18 cellular contexts compared by ENCODE assay signal in genomic region chr12:29673346-29673745, GRCh38.
DNase-seq lines count a peak whose midpoint lies in the region; ATAC-seq, FAIRE-seq and TF ChIP-seq lines count a peak whose summit lies in the region.
"Had no signal": no experiment of that assay in that cellular context is flagged by ENCODE, and none has a peak within 500 bp of the region (broad histone marks: within the 10 kb centered on the region; RNA-seq: fewer than 3 reads in every experiment).

No MANE protein-coding gene starts in this region.

- POLR2A ChIA-PET in HepG2 (lab: Yijun Ruan, JAX) = no interaction called here

- no TSS peak for BruUV-seq in mammary epithelial cell (replicated peaks; lab: Mats Ljungman, UMichigan)
- BruUV-seq in HepG2 (replicated peaks; lab: Mats Ljungman, UMichigan) = no TSS peak

- intact Hi-C loops in mammary epithelial cell (cut with micrococcal nuclease) (no loop called here), esophagus muscularis mucosa (cut with DNase I) (no loop called here), HepG2 (cut with micrococcal nuclease; ENCODE audit: unreplicated experiment) (no loop called here)

- in situ Hi-C loops in mammary epithelial cell (cut with MboI; ENCODE audit: low sequenced_read_pairs in 2 of 2) = no loop called here
- in situ Hi-C loops in HepG2 (cut with HindIII; ENCODE audit: extremely low pct_ligation_motif_present, low pct_unique_long_range_greater_than_20kb) = no loop called here

- ATAC-seq in omental fat pad (ENCODE audit: low FRiP score) = no peak
- ATAC-seq in HepG2 = no peak

- no peaks in the 10 kb centered on the region for H3K36me3 ChIP-seq in mammary epithelial cell (ENCODE audit: insufficient read depth, low read length)
- H3K36me3 ChIP-seq in esophagus muscularis mucosa = no peaks in the 10 kb centered on the region
- no peaks in the 10 kb centered on the region for H3K36me3 ChIP-seq in HepG2 (replicated peaks in 1 of 2; ENCODE audit: control insufficient read depth in 1 of 2, insufficient read depth in 2 of 2, low read length in 2 of 2)
- H3K36me3 ChIP-seq: MG63 had no signal

- H3K9me3 ChIP-seq in mammary epithelial cell (replicated peaks; ENCODE audit: insufficient read depth, low read length) = no peaks in the 10 kb centered on the region
- no peaks in the 10 kb centered on the region for H3K9me3 ChIP-seq in esophagus muscularis mucosa
- no peaks in the 10 kb centered on the region for H3K9me3 ChIP-seq in HepG2 (ENCODE audit: low read length)
- H3K9me3 ChIP-seq: MG63 had no signal

- TF ChIP-seq CTCF in mammary epithelial cell (conservative IDR thresholded peaks at IDR 0.05 in 1 of 2, IDR thresholded peaks at IDR 0.05 in 1 of 2; ENCODE audit: extremely low read depth in 1 of 2, insufficient read depth in 1 of 2, low read depth in 1 of 2, low read length in 2 of 2) (no peak), fibroblast of mammary gland (conservative IDR thresholded peaks at IDR 0.05; ENCODE audit: control insufficient read depth, insufficient read depth, low read depth, low read length) (no peak), nephron (IDR thresholded peaks at IDR 0.05; ENCODE audit: unreplicated experiment in 3 of 3) (no peak), esophagus muscularis mucosa (IDR thresholded peaks at IDR 0.05) (no peak), omental fat pad (IDR thresholded peaks at IDR 0.05) (no peak), HepG2 (CRISPR knock-in tag; IDR thresholded peaks at IDR 0.05) (no peak)

- DNase-seq in HS-5 (ENCODE audit: low read depth) = peak; percentile 20
- DNase-seq in mammary epithelial cell = peak; percentile 24
- DNase-seq in fibroblast of mammary gland (ENCODE audit: low read depth) = peak; percentile 44
- DNase-seq in esophagus muscularis mucosa (ENCODE audit: extremely low spot score) = no peak
- DNase-seq in omental fat pad (ENCODE audit: low spot score) = no peak
- no peak for DNase-seq in GM19239 (ENCODE audit: insufficient read length, low spot score)
- DNase-seq in HepG2 (ENCODE audit: low spot score) = no peak
- DNase-seq: CD4-positive, CD25-positive, alpha-beta regulatory T cell; DMS53; H9; KG1; MG63; NCI-H1105; NCI-H187 treated with DMSO at 0.1 percent for 48 hours; NCI-H2171 treated with DMSO at 0.1 percent for 48 hours; NCI-H510A; SIG-M5 had no signal

- no peaks in the 10 kb centered on the region for H3K9me3 Mint-ChIP-seq in nephron
- H3K9me3 Mint-ChIP-seq: H9 had no signal

- dilution Hi-C loops in mammary epithelial cell (cut with HindIII; ENCODE audit: low sequenced_read_pairs) = no loop called here

- CTCF ChIA-PET in mammary epithelial cell (lab: Charles Lee; ENCODE audit: low non-redundant PET) (no interaction called here), HepG2 (lab: Yijun Ruan, JAX; ENCODE audit: low intra/inter-chr PET ratio, low total read pairs) (no interaction called here)

- no peaks in the 10 kb centered on the region for H3K27me3 Mint-ChIP-seq in nephron (ENCODE audit: low read depth)
- H3K27me3 Mint-ChIP-seq: CD4-positive, CD25-positive, alpha-beta regulatory T cell had no signal

- TF ChIP-seq POLR2A in esophagus muscularis mucosa (IDR thresholded peaks at IDR 0.05; ENCODE audit: low read depth) (no peak), HepG2 (IDR thresholded peaks at IDR 0.05; ENCODE audit: insufficient read depth in 1 of 2, low read depth in 2 of 2, low read length in 2 of 2) (no peak)

- no peak for TF ChIP-seq RAD21 in HepG2 (CRISPR knock-in tag; IDR thresholded peaks at IDR 0.05)

- H3K4me1 ChIP-seq in mammary epithelial cell (ENCODE audit: insufficient read depth, low read length) (peaks cover 7% of the 10 kb centered on the region), esophagus muscularis mucosa (peaks cover 0 to 12% (median 0%) of the 10 kb centered on the region in 4 donors), HepG2 (ENCODE audit: insufficient read depth, low read length) (no peaks in the 10 kb centered on the region)

- H3K79me2 ChIP-seq in mammary epithelial cell (ENCODE audit: insufficient read depth, low read length) = peaks cover 17% of the 10 kb centered on the region
- no peaks in the 10 kb centered on the region for H3K79me2 ChIP-seq in HepG2 (ENCODE audit: insufficient read depth, low read length)

- 35% methylated on average over 3 of the region's 3 CpGs for WGBS in mammary epithelial cell (ENCODE audit: low coverage, missing lambda C conversion rate)
- WGBS in esophagus muscularis mucosa = 82% methylated on average over 3 of the region's 3 CpGs
- WGBS in HepG2 (ENCODE audit: low lambda C conversion rate) = 0% methylated on average over 3 of the region's 3 CpGs

- H3K27ac Mint-ChIP-seq in nephron = peak overlapping the region in 2 of 3 experiments; percentile 44 to 72
- H3K27ac Mint-ChIP-seq: CD4-positive, CD25-positive, alpha-beta regulatory T cell had no signal

- H3K9ac ChIP-seq in mammary epithelial cell (ENCODE audit: insufficient read depth, low read length) (no peak overlapping the region), HepG2 (ENCODE audit: insufficient read depth, low read depth, low read length) (no peak overlapping the region)

- peaks cover 43% of the 10 kb centered on the region for H3K4me1 Mint-ChIP-seq in nephron
- H3K4me1 Mint-ChIP-seq: CD4-positive, CD25-positive, alpha-beta regulatory T cell had no signal

- no peak for TF ChIP-seq EP300 in esophagus muscularis mucosa (IDR thresholded peaks at IDR 0.05)
- TF ChIP-seq EP300 in HepG2 (IDR thresholded peaks at IDR 0.05; ENCODE audit: low read depth in 2 of 2, low read length in 2 of 2) = no peak
- TF ChIP-seq EP300 in HepG2 (CRISPR knock-in tag; IDR thresholded peaks at IDR 0.05; ENCODE audit: borderline replicate concordance) = no peak

- H3K36me3 Mint-ChIP-seq in nephron (ENCODE audit: low read depth) = no peaks in the 10 kb centered on the region
- H3K36me3 Mint-ChIP-seq: CD4-positive, CD25-positive, alpha-beta regulatory T cell had no signal

- no peak overlapping the region for H2AFZ ChIP-seq in mammary epithelial cell (ENCODE audit: low read depth, low read length)
- H2AFZ ChIP-seq in HepG2 (ENCODE audit: low read length) = no peak overlapping the region

- FAIRE-seq in GM19239 (lab: Jason Lieb, UNC) (no peak), HepG2 (lab: Jason Lieb, UNC) (no peak)

- H4K20me1 ChIP-seq in mammary epithelial cell (ENCODE audit: insufficient read depth, low read length) (no peaks in the 10 kb centered on the region), HepG2 (ENCODE audit: insufficient read depth, low read length) (no peaks in the 10 kb centered on the region)

- H3K27me3 ChIP-seq in mammary epithelial cell (ENCODE audit: insufficient read depth, low read length) (no peaks in the 10 kb centered on the region), esophagus muscularis mucosa (no peaks in the 10 kb centered on the region), HepG2 (ENCODE audit: control insufficient read depth in 1 of 2, insufficient read depth in 2 of 2, low read length in 2 of 2) (no peaks in the 10 kb centered on the region)
- H3K27me3 ChIP-seq: MG63 had no signal

- H3K4me3 Mint-ChIP-seq in nephron = no peak overlapping the region
- H3K4me3 Mint-ChIP-seq: CD4-positive, CD25-positive, alpha-beta regulatory T cell; H9 had no signal

- no peak overlapping the region for H3K4me3 ChIP-seq in mammary epithelial cell (replicated peaks in 1 of 3; ENCODE audit: insufficient read depth in 1 of 3, low read depth in 2 of 3, low read length in 3 of 3)
- H3K4me3 ChIP-seq in fibroblast of mammary gland (ENCODE audit: control insufficient read depth, low read depth, low read length) = no peak overlapping the region
- no peak overlapping the region for H3K4me3 ChIP-seq in esophagus muscularis mucosa
- no peak overlapping the region for H3K4me3 ChIP-seq in HepG2 (replicated peaks in 1 of 3; ENCODE audit: insufficient read depth in 1 of 3, low read depth in 2 of 3, low read length in 3 of 3)
- H3K4me3 ChIP-seq: MG63 had no signal

- H3K4me2 ChIP-seq in mammary epithelial cell (ENCODE audit: insufficient read depth, low read depth, low read length) = no peak overlapping the region
- no peak overlapping the region for H3K4me2 ChIP-seq in HepG2 (ENCODE audit: low read depth, low read length)

- no peak overlapping the region for H3K27ac ChIP-seq in mammary epithelial cell (ENCODE audit: insufficient read depth, low read depth, low read length)
- H3K27ac ChIP-seq in esophagus muscularis mucosa (replicated peaks in 1 of 4) = no peak overlapping the region
- no peak overlapping the region for H3K27ac ChIP-seq in HepG2 (ENCODE audit: extremely low read length, insufficient read depth, low read length)

TF ChIP-seq in HepG2, 621 proteins besides CTCF, POLR2A, EP300 and RAD21 (continues in another document):
- no peak for TF ChIP-seq ZNF230 (CRISPR knock-in tag; IDR thresholded peaks at IDR 0.05)
- TF ChIP-seq ZNF44 (CRISPR knock-in tag; IDR thresholded peaks at IDR 0.05) = no peak
- TF ChIP-seq NAIF1 (CRISPR knock-in tag; IDR thresholded peaks at IDR 0.05; ENCODE audit: borderline replicate concordance) = no peak
- TF ChIP-seq JARID2 (CRISPR knock-in tag; IDR thresholded peaks at IDR 0.05; ENCODE audit: insufficient replicate concordance) = no peak
- TF ChIP-seq SNAI1 (CRISPR knock-in tag; IDR thresholded peaks at IDR 0.05; ENCODE audit: borderline replicate concordance) = no peak
- no peak for TF ChIP-seq TEAD3 (CRISPR knock-in tag; optimal IDR thresholded peaks at IDR 0.05; ENCODE audit: borderline replicate concordance)
- TF ChIP-seq REXO4 (CRISPR knock-in tag; IDR thresholded peaks at IDR 0.05; ENCODE audit: borderline replicate concordance) = no peak
- TF ChIP-seq ZNF296 (CRISPR knock-in tag; conservative IDR thresholded peaks at IDR 0.05) = no peak
- TF ChIP-seq ZNF431 (CRISPR knock-in tag; IDR thresholded peaks at IDR 0.05; ENCODE audit: borderline replicate concordance, low read depth) = no peak
- no peak for TF ChIP-seq ZNF33B (CRISPR knock-in tag; IDR thresholded peaks at IDR 0.05)
- no peak for TF ChIP-seq LBX2 (CRISPR knock-in tag; IDR thresholded peaks at IDR 0.05; ENCODE audit: borderline replicate concordance)
- TF ChIP-seq ZNF354B (CRISPR knock-in tag; IDR thresholded peaks at IDR 0.05) = no peak
- TF ChIP-seq MATR3 (CRISPR knock-in tag; IDR thresholded peaks at IDR 0.05) = no peak

Comparison
In these comparisons a context has a peak if more than half of its experiments do, and no peak if none do; other contexts are left out.
1. DNase-seq: peak in HS-5 (single experiment), mammary epithelial cell (single experiment) and fibroblast of mammary gland (single experiment); none in esophagus muscularis mucosa (single experiment), omental fat pad (single experiment), GM19239 (single experiment) and HepG2 (single experiment).